Comparison of ENCODE assay signal across 8 cellular contexts in the genomic region with DNA sequence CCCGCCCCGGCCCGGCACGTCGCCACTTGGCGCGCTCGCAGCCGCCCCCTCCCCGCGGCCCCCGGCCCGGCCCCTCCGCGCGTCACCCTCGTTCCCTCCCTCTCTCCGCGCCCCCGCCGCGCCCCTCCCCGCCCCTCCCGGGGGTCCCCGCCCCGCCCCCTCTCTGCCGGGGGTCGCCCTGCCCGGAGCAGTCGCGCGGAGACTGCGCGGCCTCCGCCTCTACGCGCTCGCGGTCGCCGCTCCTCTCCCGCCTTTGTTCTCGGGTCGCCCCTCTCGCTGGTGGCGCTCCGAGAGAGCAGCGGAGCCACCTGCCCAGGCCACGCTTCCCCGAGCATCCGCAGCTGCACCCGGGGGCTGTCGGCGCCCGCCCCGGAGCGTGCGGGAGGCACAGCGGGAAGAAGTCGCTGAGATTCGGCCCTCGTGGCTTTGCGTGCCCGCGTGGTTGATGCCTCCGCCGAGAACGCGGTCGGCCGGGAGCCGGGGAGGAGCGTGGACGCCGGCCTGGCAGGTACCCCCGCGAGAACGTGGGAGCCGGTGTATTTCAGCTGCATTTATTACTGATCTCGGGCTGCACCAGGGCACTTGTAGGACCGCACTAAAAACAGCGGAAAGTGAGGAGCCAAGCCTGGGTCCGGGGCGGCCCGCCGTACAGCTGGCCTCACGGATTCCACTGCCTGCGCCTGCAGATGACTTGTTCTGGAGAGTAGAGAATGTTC.
DNase-seq lines count a peak whose midpoint lies in the region; ATAC-seq and TF ChIP-seq lines count a peak whose summit lies in the region.

No MANE protein-coding gene starts in this region.

- peaks cover 15% of the 10 kb centered on the region for H3K4me1 ChIP-seq in mucosa of stomach (ENCODE audit: control insufficient read depth, insufficient read depth, low read length)

- peak; percentile 23 for ATAC-seq in HG02970 (IDR thresholded peaks at IDR 0.05; ENCODE audit: low FRiP score, unreplicated experiment)

- no peaks in the 10 kb centered on the region for H3K36me3 ChIP-seq in mucosa of stomach (ENCODE audit: control insufficient read depth, insufficient read depth, low read length)

- DNase-seq in SIG-M5 treated with dmso at 0.1 percent for 504 hours (lab: John Stamatoyannopoulos, UW; ENCODE audit: unreplicated experiment) (peak; percentile 20), SIG-M5 (lab: John Stamatoyannopoulos, UW) (no peak), NCI-H69 (lab: John Stamatoyannopoulos, UW) (peak; percentile 95), activated T-cell treated with anti-CD3 and anti-CD28 coated beads for 24 hours (ENCODE audit: low read depth) (peak; percentile 70), epithelial cell of esophagus (ENCODE audit: low read depth) (no peak)
- DNase-seq in stimulated activated CD8-positive, alpha-beta memory T cell treated with anti-CD3 and anti-CD28 coated beads, Interleukin-7, amount 100 ng/mL, for 48 hours (ENCODE audit: extremely low read depth in 1 of 2, low read depth in 1 of 2), result peak; percentile 44 to 50

- no peak for TF ChIP-seq CTCF in epithelial cell of esophagus (IDR thresholded peaks at IDR 0.05; ENCODE audit: insufficient read depth, low read depth, low read length, missing control alignments)

- peak overlapping the region; percentile 48 for H3K4me3 ChIP-seq in epithelial cell of esophagus (ENCODE audit: low read length)
- peak overlapping the region; percentile 18 for H3K4me3 ChIP-seq in mucosa of stomach (ENCODE audit: low read length)

- no peaks in the 10 kb centered on the region for H3K9me3 ChIP-seq in mucosa of stomach (ENCODE audit: control insufficient read depth, low read length)

- H3K27me3 ChIP-seq in mucosa of stomach (ENCODE audit: control insufficient read depth, insufficient read depth, low read length), result no peaks in the 10 kb centered on the region

- H3K9ac ChIP-seq in mucosa of stomach (ENCODE audit: low read length), result peak overlapping the region; percentile 71

Comparison
In these comparisons a context has a peak if more than half of its experiments do, and no peak if none do; other contexts are left out.
1. DNase-seq: peak in SIG-M5 treated with dmso at 0.1 percent for 504 hours (single experiment), NCI-H69 (single experiment), activated T-cell treated with anti-CD3 and anti-CD28 coated beads for 24 hours (single experiment) and stimulated activated CD8-positive, alpha-beta memory T cell treated with anti-CD3 and anti-CD28 coated beads, Interleukin-7, amount 100 ng/mL, for 48 hours (2 of 2); none in SIG-M5 (single experiment) and epithelial cell of esophagus (single experiment).